In genomic region chr1:65434255-65434654, GRCh38 we compare ENCODE assay signal across 26 cellular contexts. TPM values are rescaled to one million over a fixed set of nuclear protein-coding genes. Genes with fewer than 3 reads are reported as not detected.
DNase-seq lines count a peak whose midpoint lies in the region; ATAC-seq and TF ChIP-seq lines count a peak whose summit lies in the region.
"Had no signal": no experiment of that assay in that cellular context is flagged by ENCODE, and none has a peak within 500 bp of the region (broad histone marks: within the 10 kb centered on the region; RNA-seq: fewer than 3 reads in every experiment).

No MANE protein-coding gene starts in this region.

- H3K9me3 ChIP-seq in breast epithelium (no peaks in the 10 kb centered on the region), hepatocyte (ENCODE audit: low read depth) (no peaks in the 10 kb centered on the region)
- H3K9me3 ChIP-seq: SJCRH30, uterus had no signal

- no peaks in the 10 kb centered on the region for H3K9me2 ChIP-seq in hepatocyte (replicated peaks; ENCODE audit: insufficient read depth)

- BruUV-seq in MCF 10A (replicated peaks; lab: Mats Ljungman, UMichigan) = no TSS peak

- H3K9me3 Mint-ChIP-seq in MCF 10A (ENCODE audit: unreplicated experiment) (no peaks in the 10 kb centered on the region), type B pancreatic cell (no peaks in the 10 kb centered on the region)
- H3K9me3 Mint-ChIP-seq: activated CD4-positive, alpha-beta memory T cell treated with anti-CD3 and anti-CD28 coated beads, Interleukin-2, amount 10 ng/mL, durations not matched to agents 7 days and 5 days; activated T-cell treated with anti-CD3 and anti-CD28 coated beads, Interleukin-2, amount 50 U/mL, for 24 hours; central memory CD8-positive, alpha-beta T cell had no signal

- H3K27ac Mint-ChIP-seq in MCF 10A (ENCODE audit: low read depth, unreplicated experiment) (no peak overlapping the region), type B pancreatic cell (no peak overlapping the region)
- H3K27ac Mint-ChIP-seq: activated CD4-positive, alpha-beta memory T cell treated with anti-CD3 and anti-CD28 coated beads, Interleukin-2, amount 10 ng/mL, durations not matched to agents 7 days and 5 days; activated T-cell treated with anti-CD3 and anti-CD28 coated beads, Interleukin-2, amount 50 U/mL, for 24 hours had no signal

- H3K4me1 Mint-ChIP-seq in MCF 10A (ENCODE audit: insufficient read depth, unreplicated experiment) = peaks cover 36% of the 10 kb centered on the region
- no peaks in the 10 kb centered on the region for H3K4me1 Mint-ChIP-seq in type B pancreatic cell (ENCODE audit: unreplicated experiment)

- H3K27ac ChIP-seq in breast epithelium (peak overlapping the region; percentile 10 to 27), hepatocyte (no peak overlapping the region)
- H3K27ac ChIP-seq: SJCRH30 had no signal

- H3K36me3 ChIP-seq in breast epithelium (no peaks in the 10 kb centered on the region), hepatocyte (replicated peaks; ENCODE audit: insufficient read depth, low read depth) (no peaks in the 10 kb centered on the region)
- H3K36me3 ChIP-seq: uterus had no signal

- H3K4me1 ChIP-seq in breast epithelium (peaks cover 0 to 7% of the 10 kb centered on the region in 2 donors), hepatocyte (ENCODE audit: insufficient read depth) (no peaks in the 10 kb centered on the region)
- H3K4me1 ChIP-seq: SJCRH30, uterus had no signal

- DNase-seq in breast epithelium (ENCODE audit: low spot score in 2 of 2) (no peak), MCF 10A (ENCODE audit: unreplicated experiment) (no peak), SK-MEL-5 (ENCODE audit: low read depth, low spot score) (peak; percentile 20), hepatocyte (ENCODE audit: low spot score) (no peak), type B pancreatic cell (ENCODE audit: extremely low spot score, unreplicated experiment) (no peak), SKM-1 (lab: John Stamatoyannopoulos, UW; ENCODE audit: unreplicated experiment) (no peak)
- DNase-seq: activated CD4-positive, alpha-beta memory T cell treated with anti-CD3 and anti-CD28 coated beads, Interleukin-2, amount 10 ng/mL, durations not matched to agents 7 days and 5 days; activated CD4-positive, CD25-positive, alpha-beta regulatory T cell; activated naive CD4-positive, alpha-beta T cell; activated T-cell treated with anti-CD3 and anti-CD28 coated beads, Interleukin-2, amount 50 U/mL, for 24 hours; amygdala; effector CD8-positive, alpha-beta T cell; GDM1; hippocampal formation; MV-4-11; NCI-H187 treated with DMSO at 0.1 percent for 48 hours; NCI-H2227 treated with DMSO at 0.1 percent for 48 hours; NCI-H748 treated with DMSO at 0.1 percent for 48 hours; occipital lobe; right cardiac atrium; SJCRH30; uterus had no signal

- H3K4me3 Mint-ChIP-seq in MCF 10A (ENCODE audit: unreplicated experiment) (no peak overlapping the region), type B pancreatic cell (no peak overlapping the region)
- H3K4me3 Mint-ChIP-seq: activated CD4-positive, alpha-beta memory T cell treated with anti-CD3 and anti-CD28 coated beads, Interleukin-2, amount 10 ng/mL, durations not matched to agents 7 days and 5 days; activated T-cell treated with anti-CD3 and anti-CD28 coated beads, Interleukin-2, amount 50 U/mL, for 24 hours; central memory CD8-positive, alpha-beta T cell had no signal

- H3K36me3 Mint-ChIP-seq in MCF 10A (ENCODE audit: insufficient read depth, unreplicated experiment) = peaks cover 79% of the 10 kb centered on the region
- peaks cover 12% of the 10 kb centered on the region for H3K36me3 Mint-ChIP-seq in type B pancreatic cell

- WGBS in hepatocyte (ENCODE audit: low lambda C conversion rate, missing lambda C conversion rate) = 92% methylated on average over 1 of the region's 1 CpG

- peak in 1 of 3 donors; percentile 20 for TF ChIP-seq CTCF in breast epithelium (IDR thresholded peaks at IDR 0.05)
- TF ChIP-seq CTCF in MCF 10A (IDR thresholded peaks at IDR 0.05; ENCODE audit: unreplicated experiment) = no peak
- peak; percentile 2 for TF ChIP-seq CTCF in hepatocyte (IDR thresholded peaks at IDR 0.05; ENCODE audit: poor library complexity)
- peak; percentile 61 for TF ChIP-seq CTCF in type B pancreatic cell (conservative IDR thresholded peaks at IDR 0.05)

- H3K27me3 ChIP-seq in breast epithelium (no peaks in the 10 kb centered on the region), hepatocyte (no peaks in the 10 kb centered on the region)
- H3K27me3 ChIP-seq: SJCRH30, uterus had no signal

- ATAC-seq in GM18909 (IDR thresholded peaks at IDR 0.05; ENCODE audit: poor library complexity, unreplicated experiment) (no peak), GM18519 (IDR thresholded peaks at IDR 0.05; ENCODE audit: low FRiP score, unreplicated experiment) (no peak)
- ATAC-seq: GM12878, right cardiac atrium had no signal

- H2AFZ ChIP-seq in hepatocyte = no peak overlapping the region

- intact Hi-C loops in breast epithelium (cut with DNase I; ENCODE audit: low total_unique reads) = no loop called here
- intact Hi-C loops in MCF 10A (cut with micrococcal nuclease) = loop anchor here (5.0 to 10.0 kb wide), 2 partner anchors 191 to 197 kb away; no protein-coding TSS in a partner anchor

- no peak for TF ChIP-seq POLR2A in breast epithelium (IDR thresholded peaks at IDR 0.05)

- H3K27me3 Mint-ChIP-seq in MCF 10A (ENCODE audit: insufficient read depth, unreplicated experiment) (no peaks in the 10 kb centered on the region), type B pancreatic cell (no peaks in the 10 kb centered on the region)
- H3K27me3 Mint-ChIP-seq: activated CD4-positive, alpha-beta memory T cell treated with anti-CD3 and anti-CD28 coated beads, Interleukin-2, amount 10 ng/mL, durations not matched to agents 7 days and 5 days; activated T-cell treated with anti-CD3 and anti-CD28 coated beads, Interleukin-2, amount 50 U/mL, for 24 hours; central memory CD8-positive, alpha-beta T cell had no signal

- no peaks in the 10 kb centered on the region for H3K79me2 ChIP-seq in hepatocyte

- POLR2A ChIA-PET in MCF 10A (lab: Yijun Ruan, JAX) = interaction anchor here (11.4 kb wide), 1 partner anchor 14 kb away, joined by 144 read pairs; the partner anchor contains the start of genes LEPR and LEPROT

- H3K4me2 ChIP-seq in hepatocyte = no peak overlapping the region

- H3K4me3 ChIP-seq in breast epithelium (no peak overlapping the region), hepatocyte (no peak overlapping the region)
- H3K4me3 ChIP-seq: GM12878, SJCRH30, uterus had no signal

- CTCF ChIA-PET in MCF 10A (lab: Yijun Ruan, JAX) = interaction anchor here (1.4 to 5.4 kb wide), 2 partner anchors 25 to 253 kb away, joined by 4 to 46 read pairs; no protein-coding TSS in a partner anchor

- no peaks in the 10 kb centered on the region for H4K20me1 ChIP-seq in hepatocyte (ENCODE audit: insufficient read depth, poor library complexity, severe bottlenecking)

- in situ Hi-C loops in SK-MEL-5 (cut with HindIII; ENCODE audit: low pct_unique_long_range_greater_than_20kb, low sequenced_read_pairs) = no loop called here

RNA-seq across cellular contexts. Expression of gene LEPR, which starts 13.8 kb away (rescaled TPM):
- total RNA-seq in breast epithelium (10 to 100 TPM; 23.3 to 49.5 (median 23.5) TPM), MCF 10A (2022) (12.2 and 16.6 TPM in 2 replicates), hepatocyte (6.1 and 6.4 TPM in 2 replicates), type B pancreatic cell (ENCODE audit: low replicate concordance) (5.4 and 7.2 TPM in 2 replicates)
- 0.16 and 0.43 TPM in 2 replicates for total RNA-seq in SK-MEL-5 (2014; rRNA removed; shearing (Covaris generic))
- 0.08 and 0.42 TPM in 2 replicates for polyA plus RNA-seq in SK-MEL-5 (2015; cell fraction: cytosol; rRNA removed)
- 0.28 TPM in 1 of 2 replicates, not detected in the other for polyA plus RNA-seq in SK-MEL-5 (2015; cell fraction: nucleus; rRNA removed)
- 1.3 and 4.1 TPM in 2 replicates for polyA plus RNA-seq in hepatocyte

RNA-seq across cellular contexts. Expression of gene LEPROT, which starts 13.8 kb away (rescaled TPM):
- total RNA-seq in breast epithelium (100 to 1,000 TPM in 1 of 3 donors, 10 to 100 TPM in 2; 71.1 to 103 (median 75.5) TPM), MCF 10A (2022) (63.1 and 66.9 TPM in 2 replicates), hepatocyte (91.6 and 97.0 TPM in 2 replicates), type B pancreatic cell (ENCODE audit: low replicate concordance) (54.3 and 54.8 TPM in 2 replicates)
- 46.3 and 49.4 TPM in 2 replicates for total RNA-seq in SK-MEL-5 (2014; rRNA removed; shearing (Covaris generic))
- 39.5 and 53.5 TPM in 2 replicates for polyA plus RNA-seq in SK-MEL-5 (2015; cell fraction: cytosol; rRNA removed)
- polyA plus RNA-seq in SK-MEL-5 (2015; cell fraction: nucleus; rRNA removed) = 76.7 and 82.0 TPM in 2 replicates
- 77.5 and 89.9 TPM in 2 replicates for polyA plus RNA-seq in hepatocyte
